Comparison of ENCODE assay signal across 8 cellular contexts in genomic region chr3:136343873-136344281, GRCh38.
A peak's percentile ranks its signal among the peaks of the same experiment; 100 is the strongest.
DNase-seq lines count a peak whose midpoint lies in the region; ATAC-seq, FAIRE-seq and TF ChIP-seq lines count a peak whose summit lies in the region.

No MANE protein-coding gene starts in this region.

- H3K27me3 ChIP-seq in bronchial epithelial cell (ENCODE audit: control insufficient read depth, insufficient read depth, low read length), result no peaks in the 10 kb centered on the region

- peak; percentile 41 for DNase-seq in Ammon's horn (ENCODE audit: low spot score)
- DNase-seq in LoVo (ENCODE audit: low spot score), result peak; percentile 63
- peak; percentile 91 for DNase-seq in bronchial epithelial cell (ENCODE audit: low read depth)
- DNase-seq in lung microvascular endothelial cell (ENCODE audit: low read depth in 2 of 2), result peak; percentile 85 to 94
- no peak for DNase-seq in effector CD8-positive, alpha-beta T cell (lab: John Stamatoyannopoulos, UW)
- DNase-seq in GM19240 (ENCODE audit: insufficient read length, low spot score), result no peak
- no peak for DNase-seq in OCI-M2 (lab: John Stamatoyannopoulos, UW; ENCODE audit: unreplicated experiment)

- TF ChIP-seq CTCF in bronchial epithelial cell (IDR thresholded peaks at IDR 0.05; ENCODE audit: insufficient read depth, low read length, severe bottlenecking), result no peak

- no peak for FAIRE-seq in bronchial epithelial cell (lab: Jason Lieb, UNC)

- ATAC-seq in GM21423 (IDR thresholded peaks at IDR 0.05; ENCODE audit: unreplicated experiment), result no peak

- no peak overlapping the region for H3K4me3 ChIP-seq in bronchial epithelial cell (ENCODE audit: low read depth, low read length)

- no peaks in the 10 kb centered on the region for H3K36me3 ChIP-seq in bronchial epithelial cell (ENCODE audit: control insufficient read depth, insufficient read depth, low read length)

Comparison
In these comparisons a context has a peak if more than half of its experiments do, and no peak if none do; other contexts are left out.
1. DNase-seq: peak in Ammon's horn (single experiment), LoVo (single experiment), bronchial epithelial cell (single experiment) and lung microvascular endothelial cell (2 of 2); none in effector CD8-positive, alpha-beta T cell (single experiment), GM19240 (single experiment) and OCI-M2 (single experiment).